ENCODE assay signal across 8 cellular contexts in the genomic region with DNA sequence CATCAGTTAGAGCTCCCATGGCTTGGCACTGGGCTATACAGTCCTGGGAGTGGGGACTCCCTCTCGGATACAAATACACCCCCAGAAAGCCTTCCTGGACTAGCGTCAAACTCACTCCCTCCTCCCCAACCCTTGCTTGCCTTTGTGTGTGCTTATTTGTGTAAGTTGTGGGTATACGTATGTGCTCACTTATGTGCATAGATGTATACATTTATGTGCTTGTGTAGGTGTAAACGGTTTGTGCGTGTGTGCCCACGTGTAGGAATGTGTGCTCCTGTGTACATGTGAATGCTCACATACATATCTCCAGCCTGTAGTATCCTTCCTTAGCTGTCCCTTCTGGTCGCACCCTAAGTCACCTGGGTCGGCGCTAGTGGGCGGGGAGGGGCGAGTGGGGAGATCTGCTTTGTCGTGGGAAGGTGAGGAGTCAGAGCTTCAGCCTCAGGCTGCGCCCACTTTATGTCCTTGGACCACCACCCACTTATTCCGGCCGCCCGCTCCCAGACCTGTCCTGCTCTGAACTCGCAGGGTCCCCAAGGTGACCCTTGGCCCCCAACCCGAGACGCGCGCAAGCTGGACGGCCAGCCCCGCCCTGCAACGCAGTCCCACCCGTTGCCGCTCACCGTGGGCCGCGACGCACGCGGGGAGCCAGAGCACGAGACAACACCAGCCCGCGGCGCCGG. TPM values are rescaled to one million over a fixed set of nuclear protein-coding genes. Genes with fewer than 3 reads are reported as not detected.
DNase-seq lines count a peak whose midpoint lies in the region; ATAC-seq and TF ChIP-seq lines count a peak whose summit lies in the region.

No MANE protein-coding gene starts in this region.

- H3K36me3 ChIP-seq in skeletal muscle satellite cell (ENCODE audit: insufficient read depth, low read length) = peaks cover 12% of the 10 kb centered on the region

- intact Hi-C loops in activated T-helper 1 cell treated with anti-CD3 and anti-CD28 coated beads, Interleukin-12 subunit alpha, Interleukin-12 subunit beta, Interleukin-2, Interleukin-4 antibody, amounts not matched to agents 30 ng/mL and 10 ng/mL and 1 ng/mL, durations not matched to agents 14 hours and 24 hours and 36 hours (cut with micrococcal nuclease) = loop anchor here (1.0 to 10.0 kb wide), 7 partner anchors 18 to 1725 kb away; partner anchors contain the start of genes FBXO41, HK2, POLE4 and SFXN5
- intact Hi-C loops in left ventricle myocardium superior (cut with micrococcal nuclease) = no loop called here

- H3K9me3 ChIP-seq in skeletal muscle satellite cell (replicated peaks; ENCODE audit: low read length) = no peaks in the 10 kb centered on the region

- H3K9me3 Mint-ChIP-seq in activated T-helper 1 cell treated with anti-CD3 and anti-CD28 coated beads, Interleukin-12 subunit alpha, Interleukin-12 subunit beta, Interleukin-2, Interleukin-4 antibody, amounts not matched to agents 30 ng/mL and 10 ng/mL and 1 ng/mL, durations not matched to agents 14 hours and 24 hours and 36 hours = no peaks in the 10 kb centered on the region

- no peaks in the 10 kb centered on the region for H3K27me3 Mint-ChIP-seq in activated T-helper 1 cell treated with anti-CD3 and anti-CD28 coated beads, Interleukin-12 subunit alpha, Interleukin-12 subunit beta, Interleukin-2, Interleukin-4 antibody, amounts not matched to agents 30 ng/mL and 10 ng/mL and 1 ng/mL, durations not matched to agents 14 hours and 24 hours and 36 hours (ENCODE audit: insufficient read depth)

- H3K36me3 Mint-ChIP-seq in activated T-helper 1 cell treated with anti-CD3 and anti-CD28 coated beads, Interleukin-12 subunit alpha, Interleukin-12 subunit beta, Interleukin-2, Interleukin-4 antibody, amounts not matched to agents 30 ng/mL and 10 ng/mL and 1 ng/mL, durations not matched to agents 14 hours and 24 hours and 36 hours (ENCODE audit: low read depth) = peaks cover 20% of the 10 kb centered on the region

- peak overlapping the region; percentile 94 for H3K4me2 ChIP-seq in skeletal muscle satellite cell (ENCODE audit: low read length)

- peak overlapping the region; percentile 68 for H3K27ac Mint-ChIP-seq in activated T-helper 1 cell treated with anti-CD3 and anti-CD28 coated beads, Interleukin-12 subunit alpha, Interleukin-12 subunit beta, Interleukin-2, Interleukin-4 antibody, amounts not matched to agents 30 ng/mL and 10 ng/mL and 1 ng/mL, durations not matched to agents 14 hours and 24 hours and 36 hours

- H3K4me3 ChIP-seq in AG10803 (ENCODE audit: low read length) (peak overlapping the region; percentile 78), skeletal muscle satellite cell (ENCODE audit: low read length) (peak overlapping the region; percentile 89)

- no peak for DNase-seq in AG10803 (ENCODE audit: low read depth)
- peak; percentile 15 for DNase-seq in HT1080 (ENCODE audit: low read depth)
- no peak for DNase-seq in activated T-helper 1 cell treated with anti-CD3 and anti-CD28 coated beads, Interleukin-12 subunit alpha, Interleukin-12 subunit beta, Interleukin-2, Interleukin-4 antibody, amounts not matched to agents 30 ng/mL and 10 ng/mL and 1 ng/mL, durations not matched to agents 14 hours and 24 hours and 36 hours (ENCODE audit: low spot score)
- no peak for DNase-seq in left ventricle myocardium superior
- no peak for DNase-seq in cortex of kidney (lab: John Stamatoyannopoulos, UW)

- H3K4me3 Mint-ChIP-seq in activated T-helper 1 cell treated with anti-CD3 and anti-CD28 coated beads, Interleukin-12 subunit alpha, Interleukin-12 subunit beta, Interleukin-2, Interleukin-4 antibody, amounts not matched to agents 30 ng/mL and 10 ng/mL and 1 ng/mL, durations not matched to agents 14 hours and 24 hours and 36 hours = peak overlapping the region; percentile 95

- peaks cover 28% of the 10 kb centered on the region for H3K4me1 Mint-ChIP-seq in activated T-helper 1 cell treated with anti-CD3 and anti-CD28 coated beads, Interleukin-12 subunit alpha, Interleukin-12 subunit beta, Interleukin-2, Interleukin-4 antibody, amounts not matched to agents 30 ng/mL and 10 ng/mL and 1 ng/mL, durations not matched to agents 14 hours and 24 hours and 36 hours (ENCODE audit: low read depth)

- H3K9ac ChIP-seq in skeletal muscle satellite cell (ENCODE audit: low read depth, low read length) = peak overlapping the region; percentile 84

- ATAC-seq in GM18868 (IDR thresholded peaks at IDR 0.05; ENCODE audit: unreplicated experiment) (peak; percentile 3), left ventricle myocardium superior (peak; percentile 0), GM21526 (IDR thresholded peaks at IDR 0.05; ENCODE audit: low FRiP score, unreplicated experiment) (no peak)

- H3K27me3 ChIP-seq in skeletal muscle satellite cell (ENCODE audit: control insufficient read depth, insufficient read depth, low read length) = no peaks in the 10 kb centered on the region

- H3K4me1 ChIP-seq in skeletal muscle satellite cell (ENCODE audit: control insufficient read depth, insufficient read depth, low read length) = peaks cover 12% of the 10 kb centered on the region

- no peak for TF ChIP-seq CTCF in AG10803 (conservative IDR thresholded peaks at IDR 0.05; ENCODE audit: low read length)

RNA-seq across cellular contexts. Expression of gene PRADC1, which starts 0.4 kb away (rescaled TPM):
- 57.1 and 64.3 TPM in 2 replicates for total RNA-seq in HT1080 (2014; rRNA removed; shearing (Covaris generic))
- polyA plus RNA-seq in HT1080 (2015; cell fraction: cytosol; rRNA removed) = 24.2 and 27.8 TPM in 2 replicates
- polyA plus RNA-seq in HT1080 (2015; cell fraction: nucleus; rRNA removed) = 6.0 and 7.1 TPM in 2 replicates
- 16.6 and 18.6 TPM in 2 replicates for total RNA-seq in activated T-helper 1 cell treated with anti-CD3 and anti-CD28 coated beads, Interleukin-12 subunit alpha, Interleukin-12 subunit beta, Interleukin-2, Interleukin-4 antibody, amounts not matched to agents 30 ng/mL and 10 ng/mL and 1 ng/mL, durations not matched to agents 14 hours and 24 hours and 36 hours
- 97.7 TPM for total RNA-seq in left ventricle myocardium superior
- 15.0 and 28.2 TPM in 2 replicates for total RNA-seq in skeletal muscle satellite cell (2012; rRNA removed)

RNA-seq across cellular contexts. Expression of gene CCT7, which starts 1.5 kb away (rescaled TPM):
- total RNA-seq in HT1080 (2014; rRNA removed; shearing (Covaris generic)) = 813 and 842 TPM in 2 replicates
- 483 and 485 TPM in 2 replicates for polyA plus RNA-seq in HT1080 (2015; cell fraction: cytosol; rRNA removed)
- 559 and 613 TPM in 2 replicates for polyA plus RNA-seq in HT1080 (2015; cell fraction: nucleus; rRNA removed)
- 631 and 648 TPM in 2 replicates for total RNA-seq in activated T-helper 1 cell treated with anti-CD3 and anti-CD28 coated beads, Interleukin-12 subunit alpha, Interleukin-12 subunit beta, Interleukin-2, Interleukin-4 antibody, amounts not matched to agents 30 ng/mL and 10 ng/mL and 1 ng/mL, durations not matched to agents 14 hours and 24 hours and 36 hours
- 216 TPM for total RNA-seq in left ventricle myocardium superior
- 333 and 363 TPM in 2 replicates for total RNA-seq in skeletal muscle satellite cell (2012; rRNA removed)

RNA-seq across cellular contexts. Expression of gene SMYD5, which starts 18.6 kb away (rescaled TPM):
- total RNA-seq in HT1080 (2014; rRNA removed; shearing (Covaris generic)) = 42.1 and 44.0 TPM in 2 replicates
- polyA plus RNA-seq in HT1080 (2015; cell fraction: cytosol; rRNA removed) = 25.6 and 26.2 TPM in 2 replicates
- 35.8 and 36.2 TPM in 2 replicates for polyA plus RNA-seq in HT1080 (2015; cell fraction: nucleus; rRNA removed)
- total RNA-seq in activated T-helper 1 cell treated with anti-CD3 and anti-CD28 coated beads, Interleukin-12 subunit alpha, Interleukin-12 subunit beta, Interleukin-2, Interleukin-4 antibody, amounts not matched to agents 30 ng/mL and 10 ng/mL and 1 ng/mL, durations not matched to agents 14 hours and 24 hours and 36 hours = 58.5 and 62.3 TPM in 2 replicates
- 15.4 TPM for total RNA-seq in left ventricle myocardium superior
- 15.7 and 21.6 TPM in 2 replicates for total RNA-seq in skeletal muscle satellite cell (2012; rRNA removed)

RNA-seq across cellular contexts. Expression of gene NOTO, which starts 30.2 kb away (rescaled TPM):
- total RNA-seq in HT1080 (2014; rRNA removed; shearing (Covaris generic)) = not detected in 2 replicates
- not detected in 2 replicates for polyA plus RNA-seq in HT1080 (2015; cell fraction: cytosol; rRNA removed)
- polyA plus RNA-seq in HT1080 (2015; cell fraction: nucleus; rRNA removed) = not detected in 2 replicates
- not detected in 2 replicates for total RNA-seq in activated T-helper 1 cell treated with anti-CD3 and anti-CD28 coated beads, Interleukin-12 subunit alpha, Interleukin-12 subunit beta, Interleukin-2, Interleukin-4 antibody, amounts not matched to agents 30 ng/mL and 10 ng/mL and 1 ng/mL, durations not matched to agents 14 hours and 24 hours and 36 hours
- not detected for total RNA-seq in left ventricle myocardium superior
- not detected in 2 replicates for total RNA-seq in skeletal muscle satellite cell (2012; rRNA removed)

RNA-seq across cellular contexts. Expression of gene FBXO41, which starts 51.7 kb away (rescaled TPM):
- total RNA-seq in HT1080 (2014; rRNA removed; shearing (Covaris generic)) = 5.8 and 6.9 TPM in 2 replicates
- 5.6 and 6.0 TPM in 2 replicates for polyA plus RNA-seq in HT1080 (2015; cell fraction: cytosol; rRNA removed)
- polyA plus RNA-seq in HT1080 (2015; cell fraction: nucleus; rRNA removed) = 18.2 and 19.6 TPM in 2 replicates
- 29.3 and 30.9 TPM in 2 replicates for total RNA-seq in activated T-helper 1 cell treated with anti-CD3 and anti-CD28 coated beads, Interleukin-12 subunit alpha, Interleukin-12 subunit beta, Interleukin-2, Interleukin-4 antibody, amounts not matched to agents 30 ng/mL and 10 ng/mL and 1 ng/mL, durations not matched to agents 14 hours and 24 hours and 36 hours
- 0.69 TPM for total RNA-seq in left ventricle myocardium superior
- total RNA-seq in skeletal muscle satellite cell (2012; rRNA removed) = 2.2 and 2.3 TPM in 2 replicates
